In genomic region chr12:64733857-64734256, GRCh38 we compare ENCODE assay signal across 8 cellular contexts. TPM values are rescaled to one million over a fixed set of nuclear protein-coding genes. Genes with fewer than 3 reads are reported as not detected.
DNase-seq lines count a peak whose midpoint lies in the region; ATAC-seq and TF ChIP-seq lines count a peak whose summit lies in the region.

No MANE protein-coding gene starts in this region.

- POLR2A ChIA-PET in Panc1 (lab: Charles Lee) = no interaction called here

- peak; percentile 41 for DNase-seq in HT-29 (ENCODE audit: low spot score)
- peak; percentile 88 for DNase-seq in Panc1 (ENCODE audit: low read depth, low spot score)
- DNase-seq in head of caudate nucleus = peak; percentile 13 to 90 (median 70)
- DNase-seq in NAMALWA (ENCODE audit: low spot score) = no peak
- DNase-seq in NOMO-1 treated with dmso at 0.1 percent for 144 hours (lab: John Stamatoyannopoulos, UW; ENCODE audit: unreplicated experiment) = no peak
- DNase-seq in effector CD8-positive, alpha-beta T cell (lab: John Stamatoyannopoulos, UW) = no peak

- H3K4me2 ChIP-seq in skeletal muscle satellite cell (ENCODE audit: low read length) = peak overlapping the region; percentile 51

- BruUV-seq in Panc1 (replicated peaks; lab: Mats Ljungman, UMichigan) = no TSS peak

- H3K9ac ChIP-seq in skeletal muscle satellite cell (ENCODE audit: low read depth, low read length) = no peak overlapping the region

- no peaks in the 10 kb centered on the region for H3K4me1 ChIP-seq in Panc1 (ENCODE audit: control insufficient read depth, insufficient read depth, low read length)
- H3K4me1 ChIP-seq in skeletal muscle satellite cell (ENCODE audit: control insufficient read depth, insufficient read depth, low read length) = peaks cover 16% of the 10 kb centered on the region

- in situ Hi-C loops in Panc1 (cut with HindIII; ENCODE audit: low pct_unique_long_range_greater_than_20kb, low sequenced_read_pairs) = no loop called here

- no peaks in the 10 kb centered on the region for H3K27me3 ChIP-seq in Panc1 (ENCODE audit: control insufficient read depth, insufficient read depth, low read length)
- H3K27me3 ChIP-seq in skeletal muscle satellite cell (ENCODE audit: control insufficient read depth, insufficient read depth, low read length) = no peaks in the 10 kb centered on the region

- CTCF ChIA-PET in Panc1 (lab: Charles Lee) = no interaction called here

- H3K9me3 ChIP-seq in Panc1 (ENCODE audit: control insufficient read depth, insufficient read depth, low read depth, low read length) = no peaks in the 10 kb centered on the region
- H3K9me3 ChIP-seq in skeletal muscle satellite cell (replicated peaks; ENCODE audit: low read length) = no peaks in the 10 kb centered on the region

- H3K36me3 ChIP-seq in Panc1 (ENCODE audit: control insufficient read depth, insufficient read depth, low read length) = no peaks in the 10 kb centered on the region
- peaks cover 21% of the 10 kb centered on the region for H3K36me3 ChIP-seq in skeletal muscle satellite cell (ENCODE audit: insufficient read depth, low read length)

- intact Hi-C loops in Panc1 (cut with micrococcal nuclease; ENCODE audit: unreplicated experiment) (no loop called here), head of caudate nucleus (cut with DNase I) (no loop called here)

- H3K27ac ChIP-seq in Panc1 (ENCODE audit: low read length) = no peak overlapping the region

- ATAC-seq in Panc1 (peak; percentile 95), GM21717 (IDR thresholded peaks at IDR 0.05; ENCODE audit: unreplicated experiment) (no peak)

- TF ChIP-seq CTCF in Panc1 (IDR thresholded peaks at IDR 0.05) = no peak

- H3K4me3 ChIP-seq in Panc1 (ENCODE audit: low read depth in 2 of 2, low read length in 2 of 2) (no peak overlapping the region), skeletal muscle satellite cell (ENCODE audit: low read length) (no peak overlapping the region)

RNA-seq across cellular contexts. Expression of gene GNS, which starts 25.3 kb away (rescaled TPM):
- 36.4 and 41.5 TPM in 2 replicates for total RNA-seq in HT-29 (2014; rRNA removed; shearing (Covaris generic))
- total RNA-seq in Panc1 (2021; ENCODE audit: unreplicated experiment) = 117 TPM
- 66.9 TPM for polyA plus RNA-seq in Panc1 (2012; ENCODE audit: insufficient read length)
- 90.6 and 107 TPM in 2 replicates for total RNA-seq in skeletal muscle satellite cell (2012; rRNA removed)

Comparison
In these comparisons a context has a peak if more than half of its experiments do, and no peak if none do; other contexts are left out.
1. DNase-seq: peak in HT-29 (single experiment), Panc1 (single experiment) and head of caudate nucleus (42 of 42); none in NAMALWA (single experiment), NOMO-1 treated with dmso at 0.1 percent for 144 hours (single experiment) and effector CD8-positive, alpha-beta T cell (single experiment).